Comparison of ENCODE assay signal across 17 cellular contexts in genomic region chr2:51158236-51158635, GRCh38.
DNase-seq lines count a peak whose midpoint lies in the region; ATAC-seq lines count a peak whose summit lies in the region.
"Had no signal": no experiment of that assay in that cellular context is flagged by ENCODE, and none has a peak within 500 bp of the region (broad histone marks: within the 10 kb centered on the region; RNA-seq: fewer than 3 reads in every experiment).

No MANE protein-coding gene starts in this region.

- DNase-seq in NCI-H2227 (lab: John Stamatoyannopoulos, UW; ENCODE audit: unreplicated experiment) (peak; percentile 4), NCI-H2227 treated with DMSO at 0.1 percent for 48 hours (lab: John Stamatoyannopoulos, UW) (no peak), NCI-H1417 treated with DMSO at 0.1 percent for 48 hours (lab: John Stamatoyannopoulos, UW) (peak; percentile 33), NCI-H2171 treated with DMSO at 0.1 percent for 48 hours (lab: John Stamatoyannopoulos, UW) (peak; percentile 98), cerebellum (ENCODE audit: low spot score) (peak; percentile 47), T-helper 17 cell (no peak), head of caudate nucleus (no peak)
- DNase-seq: activated naive CD8-positive, alpha-beta T cell treated with anti-CD3 and anti-CD28 coated beads for 36 hours; IMR-90; midbrain; nephron progenitor cell; RPMI8226; stimulated activated CD4-positive, alpha-beta T cell treated with anti-CD3 and anti-CD28 coated beads, Interleukin-1b, Interleukin-23, amount 100 ng/mL, for 48 hours; transverse colon had no signal

- intact Hi-C loops in head of caudate nucleus (cut with DNase I) = no loop called here

- H3K27ac Mint-ChIP-seq in T-helper 17 cell = no peak overlapping the region
- H3K27ac Mint-ChIP-seq: activated naive CD8-positive, alpha-beta T cell treated with anti-CD3 and anti-CD28 coated beads for 36 hours; B cell; nephron progenitor cell; stimulated activated naive CD8-positive, alpha-beta T cell treated with anti-CD3 and anti-CD28 coated beads, Interleukin-15, Interleukin-2, amounts not matched to agents 100 ng/mL and 50 ng/mL, for 24 hours had no signal

- H3K9me3 ChIP-seq in T-helper 17 cell (ENCODE audit: control insufficient read depth, low read length, poor library complexity, severe bottlenecking) = no peaks in the 10 kb centered on the region
- H3K9me3 ChIP-seq: transverse colon had no signal

- H3K27me3 Mint-ChIP-seq in T-helper 17 cell = no peaks in the 10 kb centered on the region
- H3K27me3 Mint-ChIP-seq: activated naive CD8-positive, alpha-beta T cell treated with anti-CD3 and anti-CD28 coated beads for 36 hours; B cell; stimulated activated naive CD8-positive, alpha-beta T cell treated with anti-CD3 and anti-CD28 coated beads, Interleukin-15, Interleukin-2, amounts not matched to agents 100 ng/mL and 50 ng/mL, for 24 hours had no signal

- ATAC-seq in T-helper 17 cell (no peak), GM19455 (IDR thresholded peaks at IDR 0.05; ENCODE audit: unreplicated experiment) (no peak)

- no peaks in the 10 kb centered on the region for H3K36me3 Mint-ChIP-seq in T-helper 17 cell (ENCODE audit: low read depth)
- H3K36me3 Mint-ChIP-seq: activated naive CD8-positive, alpha-beta T cell treated with anti-CD3 and anti-CD28 coated beads for 36 hours had no signal

- no peaks in the 10 kb centered on the region for H3K4me1 Mint-ChIP-seq in T-helper 17 cell
- H3K4me1 Mint-ChIP-seq: activated naive CD8-positive, alpha-beta T cell treated with anti-CD3 and anti-CD28 coated beads for 36 hours; B cell; nephron progenitor cell had no signal

- no peak overlapping the region for H3K4me3 Mint-ChIP-seq in T-helper 17 cell
- H3K4me3 Mint-ChIP-seq: activated naive CD8-positive, alpha-beta T cell treated with anti-CD3 and anti-CD28 coated beads for 36 hours; B cell; nephron progenitor cell; stimulated activated naive CD8-positive, alpha-beta T cell treated with anti-CD3 and anti-CD28 coated beads, Interleukin-15, Interleukin-2, amounts not matched to agents 100 ng/mL and 50 ng/mL, for 24 hours had no signal

Comparison
In these comparisons a context has a peak if more than half of its experiments do, and no peak if none do; other contexts are left out.
1. DNase-seq: peak in NCI-H2227 (single experiment), NCI-H1417 treated with DMSO at 0.1 percent for 48 hours (single experiment), NCI-H2171 treated with DMSO at 0.1 percent for 48 hours (single experiment) and cerebellum (single experiment); none in NCI-H2227 treated with DMSO at 0.1 percent for 48 hours (single experiment), T-helper 17 cell (0 of 3) and head of caudate nucleus (0 of 42).